Comparison of ENCODE assay signal across 8 cellular contexts in genomic region chr17:80861892-80862291, GRCh38.
DNase-seq lines count a peak whose midpoint lies in the region; TF ChIP-seq lines count a peak whose summit lies in the region.

No MANE protein-coding gene starts in this region.

- in situ Hi-C loops in HAP-1 (cut with MboI; ENCODE audit: low sequenced_read_pairs), result no loop called here

- H3K4me3 ChIP-seq in fibroblast of pulmonary artery (replicated peaks; ENCODE audit: low read depth, low read length), result no peak overlapping the region
- no peak overlapping the region for H3K4me3 ChIP-seq in HAP-1

- no peaks in the 10 kb centered on the region for H3K27me3 ChIP-seq in HAP-1 (ENCODE audit: low read depth)

- TF ChIP-seq CTCF in fibroblast of pulmonary artery (IDR thresholded peaks at IDR 0.05; ENCODE audit: low read length, missing control alignments), result peak; percentile 29

- H3K9me3 ChIP-seq in HAP-1, result no peaks in the 10 kb centered on the region

- DNase-seq in AG08395 (ENCODE audit: low spot score) (peak; percentile 14), NCI-H1105 treated with DMSO at 0.1 percent for 48 hours (lab: John Stamatoyannopoulos, UW) (peak; percentile 91), fibroblast of pulmonary artery (ENCODE audit: low read depth) (peak; percentile 16), DMS53 treated with DMSO at 0.1 percent for 48 hours (lab: John Stamatoyannopoulos, UW; ENCODE audit: unreplicated experiment) (no peak), HAP-1 (ENCODE audit: low spot score in 2 of 2) (no peak), AG08396 (ENCODE audit: low spot score) (no peak)
- DNase-seq in activated T-cell treated with anti-CD3 and anti-CD28 coated beads, Interleukin-2, amount 50 U/mL, for 1 hour, result peak; percentile 67
- DNase-seq in stimulated activated CD4-positive, alpha-beta T cell treated with anti-CD3 and anti-CD28 coated beads, Interleukin-2, amount 100 ng/mL, for 24 hours, result peak; percentile 62 to 66

- no peaks in the 10 kb centered on the region for H3K36me3 ChIP-seq in HAP-1 (replicated peaks)

- H3K4me1 ChIP-seq in HAP-1, result no peaks in the 10 kb centered on the region; the same call in 1 of the 2 replicates

Comparison
In these comparisons a context has a peak if more than half of its experiments do, and no peak if none do; other contexts are left out.
1. DNase-seq: peak in AG08395 (single experiment), NCI-H1105 treated with DMSO at 0.1 percent for 48 hours (single experiment), activated T-cell treated with anti-CD3 and anti-CD28 coated beads, Interleukin-2, amount 50 U/mL, for 1 hour (single experiment), fibroblast of pulmonary artery (single experiment) and stimulated activated CD4-positive, alpha-beta T cell treated with anti-CD3 and anti-CD28 coated beads, Interleukin-2, amount 100 ng/mL, for 24 hours (2 of 2); none in DMS53 treated with DMSO at 0.1 percent for 48 hours (single experiment), HAP-1 (0 of 2) and AG08396 (single experiment).